28 cellular contexts compared by ENCODE assay signal in genomic region chr2:226207671-226208070, GRCh38.
"Had no signal": no experiment of that assay in that cellular context is flagged by ENCODE, and none has a peak within 500 bp of the region (broad histone marks: within the 10 kb centered on the region; RNA-seq: fewer than 3 reads in every experiment).

No MANE protein-coding gene starts in this region.

- H3K4me1 ChIP-seq: left lung, neural progenitor cell had no signal

- H3K4me3 Mint-ChIP-seq: activated CD4-positive, alpha-beta memory T cell treated with anti-CD3 and anti-CD28 coated beads, Interleukin-2, amount 10 ng/mL, durations not matched to agents 7 days and 5 days; activated CD4-positive, alpha-beta T cell treated with anti-CD3 and anti-CD28 coated beads, Interleukin-2, amount 10 ng/mL, durations not matched to agents 24 days and 14 days; activated naive CD4-positive, alpha-beta T cell treated with anti-CD3 and anti-CD28 coated beads, Interleukin-2, amount 50 U/mL, for 24 hours; activated T-cell treated with anti-CD3 and anti-CD28 coated beads, Interleukin-2, amount 50 U/mL, for 72 hours; dendritic cell treated with granulocyte-macrophage colony-stimulating factor and Interleukin-4, amounts not matched to agents 40 ng/mL and 50 ng/mL, for 4 days; immature natural killer cell; naive thymus-derived CD4-positive, alpha-beta T cell; neural progenitor cell; stimulated activated memory B cell treated with anti-CD40 and anti-IgM and Interleukin-4, amounts not matched to agents 10 μg/mL and 1 μg/mL and 100 μg/mL, for 72 hours; T-helper 17 cell; type B pancreatic cell had no signal

- H3K27me3 ChIP-seq: foreskin keratinocyte, hepatocyte, left lung, neural progenitor cell, stomach, vagina had no signal

- H3K27ac ChIP-seq: foreskin keratinocyte, hepatocyte, left lung, neural progenitor cell, stomach, vagina had no signal

- H3K36me3 ChIP-seq: left lung, neural progenitor cell, stomach, vagina had no signal

- ATAC-seq: activated CD4-positive, CD25-positive, alpha-beta regulatory T cell treated with anti-CD3 and anti-CD28 coated beads, Interleukin-2, amount 50 U/mL, for 24 hours; activated T-cell treated with anti-CD3 and anti-CD28 coated beads, Interleukin-2, amount 50 U/mL, for 72 hours; foreskin keratinocyte; left lung; naive thymus-derived CD4-positive, alpha-beta T cell; right cardiac atrium; stimulated activated memory B cell treated with anti-CD40 and anti-IgM and Interleukin-4, amounts not matched to agents 10 μg/mL and 1 μg/mL and 100 μg/mL, for 72 hours; T-helper 17 cell had no signal

- H3K9me3 Mint-ChIP-seq: activated CD4-positive, alpha-beta memory T cell treated with anti-CD3 and anti-CD28 coated beads, Interleukin-2, amount 10 ng/mL, durations not matched to agents 7 days and 5 days; activated CD4-positive, alpha-beta T cell treated with anti-CD3 and anti-CD28 coated beads, Interleukin-2, amount 10 ng/mL, durations not matched to agents 24 days and 14 days; activated naive CD4-positive, alpha-beta T cell treated with anti-CD3 and anti-CD28 coated beads, Interleukin-2, amount 50 U/mL, for 24 hours; activated T-cell treated with anti-CD3 and anti-CD28 coated beads, Interleukin-2, amount 50 U/mL, for 72 hours; brain; dendritic cell treated with granulocyte-macrophage colony-stimulating factor and Interleukin-4, amounts not matched to agents 40 ng/mL and 50 ng/mL, for 4 days; naive thymus-derived CD4-positive, alpha-beta T cell; stimulated activated memory B cell treated with anti-CD40 and anti-IgM and Interleukin-4, amounts not matched to agents 10 μg/mL and 1 μg/mL and 100 μg/mL, for 72 hours; type B pancreatic cell had no signal

- H3K27ac Mint-ChIP-seq: activated CD4-positive, alpha-beta memory T cell treated with anti-CD3 and anti-CD28 coated beads, Interleukin-2, amount 10 ng/mL, durations not matched to agents 7 days and 5 days; activated CD4-positive, alpha-beta T cell treated with anti-CD3 and anti-CD28 coated beads, Interleukin-2, amount 10 ng/mL, durations not matched to agents 24 days and 14 days; activated naive CD4-positive, alpha-beta T cell treated with anti-CD3 and anti-CD28 coated beads, Interleukin-2, amount 50 U/mL, for 24 hours; activated T-cell treated with anti-CD3 and anti-CD28 coated beads, Interleukin-2, amount 50 U/mL, for 72 hours; brain; dendritic cell treated with granulocyte-macrophage colony-stimulating factor and Interleukin-4, amounts not matched to agents 40 ng/mL and 50 ng/mL, for 4 days; immature natural killer cell; naive thymus-derived CD4-positive, alpha-beta T cell; neural progenitor cell; progenitor cell of endocrine pancreas; stimulated activated memory B cell treated with anti-CD40 and anti-IgM and Interleukin-4, amounts not matched to agents 10 μg/mL and 1 μg/mL and 100 μg/mL, for 72 hours; T-helper 17 cell; type B pancreatic cell had no signal

- H3K27me3 Mint-ChIP-seq: activated CD4-positive, alpha-beta memory T cell treated with anti-CD3 and anti-CD28 coated beads, Interleukin-2, amount 10 ng/mL, durations not matched to agents 7 days and 5 days; dendritic cell treated with granulocyte-macrophage colony-stimulating factor and Interleukin-4, amounts not matched to agents 40 ng/mL and 50 ng/mL, for 4 days; progenitor cell of endocrine pancreas; type B pancreatic cell had no signal

- H3K4me1 Mint-ChIP-seq: activated CD4-positive, alpha-beta memory T cell treated with anti-CD3 and anti-CD28 coated beads, Interleukin-2, amount 10 ng/mL, durations not matched to agents 7 days and 5 days; activated CD4-positive, alpha-beta T cell treated with anti-CD3 and anti-CD28 coated beads, Interleukin-2, amount 10 ng/mL, durations not matched to agents 24 days and 14 days; activated naive CD4-positive, alpha-beta T cell treated with anti-CD3 and anti-CD28 coated beads, Interleukin-2, amount 50 U/mL, for 24 hours; immature natural killer cell; naive thymus-derived CD4-positive, alpha-beta T cell; stimulated activated memory B cell treated with anti-CD40 and anti-IgM and Interleukin-4, amounts not matched to agents 10 μg/mL and 1 μg/mL and 100 μg/mL, for 72 hours; T-helper 17 cell had no signal

- FAIRE-seq: endometrium, small intestine had no signal

- H3K4me3 ChIP-seq: hepatocyte, left lung, lung, neural progenitor cell, stomach, vagina had no signal

- H3K36me3 Mint-ChIP-seq: activated naive CD4-positive, alpha-beta T cell treated with anti-CD3 and anti-CD28 coated beads, Interleukin-2, amount 50 U/mL, for 24 hours; brain; immature natural killer cell; naive thymus-derived CD4-positive, alpha-beta T cell; neural progenitor cell; stimulated activated memory B cell treated with anti-CD40 and anti-IgM and Interleukin-4, amounts not matched to agents 10 μg/mL and 1 μg/mL and 100 μg/mL, for 72 hours; type B pancreatic cell had no signal

- H3K9me3 ChIP-seq: left lung, stomach, vagina had no signal

- DNase-seq: activated CD4-positive, alpha-beta memory T cell treated with anti-CD3 and anti-CD28 coated beads, Interleukin-2, amount 10 ng/mL, durations not matched to agents 7 days and 5 days; activated CD4-positive, alpha-beta T cell treated with anti-CD3 and anti-CD28 coated beads, Interleukin-2, amount 10 ng/mL, durations not matched to agents 24 days and 14 days; activated gamma-delta T cell; activated T-cell treated with anti-CD3 and anti-CD28 coated beads, Interleukin-2, amount 50 U/mL, for 72 hours; aorta; caudate nucleus; effector CD4-positive, alpha-beta T cell; foreskin keratinocyte; immature natural killer cell; left lung; naive thymus-derived CD4-positive, alpha-beta T cell; small intestine; stimulated activated CD4-positive, alpha-beta T cell treated with anti-CD3 and anti-CD28 coated beads, Interleukin-15, amount 100 ng/mL, for 24 hours; stomach; T-helper 17 cell had no signal
